ENCODE assay signal across 38 cellular contexts in the genomic region with DNA sequence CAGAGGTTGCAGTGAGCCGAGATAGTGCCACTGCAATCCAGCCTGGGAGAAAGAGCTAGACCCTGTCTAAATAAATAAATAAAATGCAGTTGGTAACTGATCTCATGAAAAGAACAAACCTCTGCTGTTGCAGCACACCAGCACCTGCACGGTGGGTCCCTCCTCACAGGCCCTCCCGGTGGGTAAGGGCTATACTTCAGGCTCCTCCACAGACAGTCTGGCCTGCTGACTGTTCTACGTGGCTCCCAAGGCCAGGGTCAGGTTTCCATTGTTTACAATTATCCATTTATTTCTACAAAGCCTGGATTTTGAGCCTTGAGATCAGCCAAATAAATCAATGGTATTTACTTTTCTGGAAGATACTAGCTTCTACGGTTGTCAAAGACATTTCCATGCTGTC. TPM values are rescaled to one million over a fixed set of nuclear protein-coding genes. Genes with fewer than 3 reads are reported as not detected.
"Had no signal": no experiment of that assay in that cellular context is flagged by ENCODE, and none has a peak within 500 bp of the region (broad histone marks: within the 10 kb centered on the region; RNA-seq: fewer than 3 reads in every experiment).

No MANE protein-coding gene starts in this region.

- H3K27ac ChIP-seq: esophagus squamous epithelium, heart right ventricle, neural progenitor cell, stomach, thyroid gland, vagina had no signal

- H3K36me3 Mint-ChIP-seq: immature natural killer cell; memory B cell; naive thymus-derived CD4-positive, alpha-beta T cell; stimulated activated effector memory CD8-positive, alpha-beta T cell treated with anti-CD3 and anti-CD28 coated beads, Interleukin-12 subunit alpha, Interleukin-12 subunit beta, amount 100 ng/mL, for 72 hours had no signal

- H3K27me3 ChIP-seq: thyroid gland, vagina had no signal

- H3K9me3 ChIP-seq: esophagus squamous epithelium, heart right ventricle, stomach, thyroid gland, vagina had no signal

- DNase-seq: cortex of kidney; effector memory CD8-positive, alpha-beta T cell; erythroblast; esophagus squamous epithelium; foreskin melanocyte; glutamatergic neuron; heart right ventricle; hippocampal formation; immature natural killer cell; islet precursor cell; midbrain; naive thymus-derived CD4-positive, alpha-beta T cell; nucleus accumbens; stimulated activated CD4-positive, alpha-beta T cell treated with anti-CD3 and anti-CD28 coated beads, Interleukin-12 subunit alpha, Interleukin-12 subunit beta, amount 100 ng/mL, for 4 hours; stimulated activated CD4-positive, alpha-beta T cell treated with anti-CD3 and anti-CD28 coated beads, Interleukin-1b, Interleukin-23, amount 100 ng/mL, for 48 hours; stimulated activated CD4-positive, alpha-beta T cell treated with anti-CD3 and anti-CD28 coated beads, Interleukin-4, amount 100 ng/mL, for 1 hour; stimulated activated naive CD4-positive, alpha-beta T cell treated with Interleukin-2 at 50 U/mL for 16 hours; stomach; trophoblast cell had no signal

- H3K4me2 ChIP-seq: neural progenitor cell, smooth muscle cell had no signal

- H3K4me3 Mint-ChIP-seq: effector memory CD8-positive, alpha-beta T cell; immature natural killer cell; memory B cell; naive thymus-derived CD4-positive, alpha-beta T cell; stimulated activated effector memory CD8-positive, alpha-beta T cell treated with anti-CD3 and anti-CD28 coated beads, Interleukin-12 subunit alpha, Interleukin-12 subunit beta, amount 100 ng/mL, for 72 hours had no signal

- H3K9me3 Mint-ChIP-seq: effector memory CD8-positive, alpha-beta T cell; immature natural killer cell; memory B cell; naive thymus-derived CD4-positive, alpha-beta T cell; nephron; stimulated activated effector memory CD8-positive, alpha-beta T cell treated with anti-CD3 and anti-CD28 coated beads, Interleukin-12 subunit alpha, Interleukin-12 subunit beta, amount 100 ng/mL, for 72 hours had no signal

- H3K4me1 Mint-ChIP-seq: memory B cell; stimulated activated effector memory CD8-positive, alpha-beta T cell treated with anti-CD3 and anti-CD28 coated beads, Interleukin-12 subunit alpha, Interleukin-12 subunit beta, amount 100 ng/mL, for 72 hours had no signal

- ATAC-seq: effector memory CD8-positive, alpha-beta T cell; left lobe of liver; naive thymus-derived CD4-positive, alpha-beta T cell; sciatic nerve; stimulated activated effector memory CD8-positive, alpha-beta T cell treated with anti-CD3 and anti-CD28 coated beads, Interleukin-12 subunit alpha, Interleukin-12 subunit beta, amount 100 ng/mL, for 72 hours had no signal

- H2AFZ ChIP-seq: neural progenitor cell had no signal

- H3K27ac Mint-ChIP-seq: effector memory CD8-positive, alpha-beta T cell; memory B cell; stimulated activated effector memory CD8-positive, alpha-beta T cell treated with anti-CD3 and anti-CD28 coated beads, Interleukin-12 subunit alpha, Interleukin-12 subunit beta, amount 100 ng/mL, for 72 hours had no signal

- H3K4me3 ChIP-seq: esophagus squamous epithelium, heart right ventricle, lung, neural progenitor cell, smooth muscle cell, stomach, thyroid gland, vagina had no signal

- H3K9ac ChIP-seq: neural progenitor cell had no signal

- H3K36me3 ChIP-seq: esophagus squamous epithelium, heart right ventricle, neural progenitor cell, stomach, thyroid gland, vagina had no signal

- FAIRE-seq: endometrium had no signal

- H3K27me3 Mint-ChIP-seq: memory B cell had no signal

RNA-seq across cellular contexts. Expression of gene GOLGA6L7, which starts 32.2 kb away (rescaled TPM):
- total RNA-seq: dermis microvascular lymphatic vessel endothelial cell; esophagus squamous epithelium; heart right ventricle; left lobe of liver; liver; lung; mucosa of gallbladder; naive thymus-derived CD4-positive, alpha-beta T cell; osteocyte; progenitor cell of endocrine pancreas; sciatic nerve; smooth muscle cell; stomach; subcutaneous adipose tissue; temporal lobe; thyroid gland; ureter; vagina had no signal
- polyA plus RNA-seq: heart right ventricle; immature natural killer cell; liver; lung; naive thymus-derived CD4-positive, alpha-beta T cell; smooth muscle cell; stomach had no signal
